In the genomic region with DNA sequence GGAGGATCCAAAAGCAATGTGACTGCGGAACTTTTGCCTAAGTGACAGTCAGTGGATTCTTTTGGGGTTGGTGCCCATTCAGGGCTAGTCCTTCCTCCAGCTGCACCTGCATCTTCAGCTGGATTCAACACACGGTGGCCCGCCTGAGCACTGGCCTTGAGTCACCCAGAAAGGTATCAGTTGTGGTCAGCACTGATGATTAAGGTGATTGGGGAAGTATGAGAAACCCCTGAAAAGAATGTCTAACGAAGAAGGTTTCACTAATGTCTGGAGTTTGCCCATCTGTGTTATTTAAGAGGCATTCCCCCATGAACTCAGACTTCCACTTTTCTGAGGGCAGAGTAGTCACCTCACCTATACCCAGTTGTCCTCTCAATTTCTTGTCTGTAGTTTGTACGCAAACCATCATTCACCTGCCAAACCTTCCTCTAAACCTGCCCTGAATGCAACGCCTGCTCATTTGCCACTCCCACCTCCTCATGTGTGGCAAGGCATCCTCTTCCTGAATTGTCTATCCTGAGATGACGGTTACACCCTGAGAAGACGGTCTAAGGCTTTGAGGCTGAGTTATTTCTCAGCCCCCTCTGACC, we compare ENCODE assay signal across 10 cellular contexts. TPM values are rescaled to one million over a fixed set of nuclear protein-coding genes. Genes with fewer than 3 reads are reported as not detected.
A peak's percentile ranks its signal among the peaks of the same experiment; 100 is the strongest.
DNase-seq lines count a peak whose midpoint lies in the region; ATAC-seq and TF ChIP-seq lines count a peak whose summit lies in the region.
"Had no signal": no experiment of that assay in that cellular context is flagged by ENCODE, and none has a peak within 500 bp of the region (broad histone marks: within the 10 kb centered on the region; RNA-seq: fewer than 3 reads in every experiment).

No MANE protein-coding gene starts in this region.

- H3K9me3 Mint-ChIP-seq in stimulated activated naive CD8-positive, alpha-beta T cell treated with anti-CD3 and anti-CD28 coated beads, Interleukin-15, amount 100 ng/mL, for 72 hours = no peaks in the 10 kb centered on the region
- no peaks in the 10 kb centered on the region for H3K9me3 Mint-ChIP-seq in endothelial cell (ENCODE audit: unreplicated experiment)

- TF ChIP-seq CTCF in endothelial cell (IDR thresholded peaks at IDR 0.05; ENCODE audit: unreplicated experiment) = no peak

- peak; percentile 22 for ATAC-seq in HG03103 (IDR thresholded peaks at IDR 0.05; ENCODE audit: low read depth, unreplicated experiment)
- ATAC-seq in stimulated activated naive CD8-positive, alpha-beta T cell treated with anti-CD3 and anti-CD28 coated beads, Interleukin-15, amount 100 ng/mL, for 72 hours = peak; percentile 58

- H3K4me3 Mint-ChIP-seq in stimulated activated naive CD8-positive, alpha-beta T cell treated with anti-CD3 and anti-CD28 coated beads, Interleukin-15, amount 100 ng/mL, for 72 hours = peak overlapping the region; percentile 29 to 44
- no peak overlapping the region for H3K4me3 Mint-ChIP-seq in endothelial cell (ENCODE audit: unreplicated experiment)

- peaks cover 89% of the 10 kb centered on the region for H3K4me1 Mint-ChIP-seq in stimulated activated naive CD8-positive, alpha-beta T cell treated with anti-CD3 and anti-CD28 coated beads, Interleukin-15, amount 100 ng/mL, for 72 hours
- H3K4me1 Mint-ChIP-seq in endothelial cell (ENCODE audit: unreplicated experiment) = no peaks in the 10 kb centered on the region

- H3K27me3 Mint-ChIP-seq in stimulated activated naive CD8-positive, alpha-beta T cell treated with anti-CD3 and anti-CD28 coated beads, Interleukin-15, amount 100 ng/mL, for 72 hours = no peaks in the 10 kb centered on the region
- peaks cover 13% of the 10 kb centered on the region for H3K27me3 Mint-ChIP-seq in endothelial cell (ENCODE audit: unreplicated experiment)

- peak overlapping the region in 1 of 2 donors; percentile 27 for H3K27ac Mint-ChIP-seq in stimulated activated naive CD8-positive, alpha-beta T cell treated with anti-CD3 and anti-CD28 coated beads, Interleukin-15, amount 100 ng/mL, for 72 hours
- H3K27ac Mint-ChIP-seq in endothelial cell (ENCODE audit: unreplicated experiment) = no peak overlapping the region

- peak; percentile 73 for DNase-seq in stimulated activated CD4-positive, alpha-beta T cell treated with anti-CD3 and anti-CD28 coated beads, Interleukin-15, amount 100 ng/mL, for 24 hours
- DNase-seq in stimulated activated CD4-positive, alpha-beta T cell treated with anti-CD3 and anti-CD28 coated beads, Interleukin-12 subunit alpha, Interleukin-12 subunit beta, amount 100 ng/mL, for 4 hours = no peak
- peak; percentile 75 for DNase-seq in activated CD8-positive, alpha-beta memory T cell treated with anti-CD3 and anti-CD28 coated beads, Interleukin-2, amount 50 U/mL, for 48 hours
- DNase-seq in stimulated activated naive CD8-positive, alpha-beta T cell treated with anti-CD3 and anti-CD28 coated beads, Interleukin-15, amount 100 ng/mL, for 72 hours = peak in 1 of 2 donors; percentile 72
- DNase-seq in iPS-NIHi11 (ENCODE audit: low spot score) = no peak
- no peak for DNase-seq in endothelial cell (ENCODE audit: low spot score)
- no peak for DNase-seq in GF-D8 (lab: John Stamatoyannopoulos, UW)
- DNase-seq: BE2C had no signal

- no peaks in the 10 kb centered on the region for H3K36me3 Mint-ChIP-seq in endothelial cell (ENCODE audit: low read depth, unreplicated experiment)

RNA-seq across cellular contexts. Expression of a gene that starts 27.2 kb away (rescaled TPM):
- total RNA-seq in endothelial cell (ENCODE audit: unreplicated experiment) = not detected

RNA-seq across cellular contexts. Expression of a gene that starts 40.3 kb away (rescaled TPM):
- total RNA-seq in endothelial cell (ENCODE audit: unreplicated experiment) = not detected
- total RNA-seq: H4 had no signal

Comparison
In these comparisons a context has a peak if more than half of its experiments do, and no peak if none do; other contexts are left out.
1. DNase-seq: peak in stimulated activated CD4-positive, alpha-beta T cell treated with anti-CD3 and anti-CD28 coated beads, Interleukin-15, amount 100 ng/mL, for 24 hours (single experiment) and activated CD8-positive, alpha-beta memory T cell treated with anti-CD3 and anti-CD28 coated beads, Interleukin-2, amount 50 U/mL, for 48 hours (single experiment); none in stimulated activated CD4-positive, alpha-beta T cell treated with anti-CD3 and anti-CD28 coated beads, Interleukin-12 subunit alpha, Interleukin-12 subunit beta, amount 100 ng/mL, for 4 hours (single experiment), iPS-NIHi11 (single experiment), endothelial cell (single experiment) and GF-D8 (single experiment).